ENCODE assay signal across 1 cellular context in genomic region chr14:101050901-101051490, GRCh38.
TF ChIP-seq lines count a peak whose summit lies in the region.

No MANE protein-coding gene starts in this region.

TF ChIP-seq in IMR-90, 13 proteins besides CTCF, POLR2A, EP300 and RAD21 (continued from another document):
- TF ChIP-seq RCOR1 (IDR thresholded peaks at IDR 0.05; ENCODE audit: insufficient replicate concordance, low read length): no peak
